Comparison of ENCODE assay signal across 1 cellular context in the genomic region with DNA sequence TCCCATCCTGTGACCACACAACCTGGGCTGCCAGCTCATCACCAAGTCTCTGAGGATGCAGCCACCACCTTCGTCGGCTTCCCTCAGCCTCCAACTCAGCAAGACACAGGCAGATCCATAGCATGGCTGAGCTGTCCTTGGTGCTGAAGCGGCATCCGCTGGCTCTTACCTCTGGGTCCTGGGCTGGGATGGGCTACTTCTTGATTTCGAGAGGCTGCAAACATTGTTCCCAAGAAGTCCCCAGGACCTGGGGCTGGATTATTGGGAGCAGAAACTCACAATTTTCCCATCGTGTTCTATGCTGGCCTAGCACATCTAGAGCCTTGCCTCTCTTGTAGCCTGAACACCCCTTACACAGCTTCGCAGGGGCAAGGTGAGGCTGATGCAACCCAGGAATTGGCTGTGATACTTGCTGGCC.
A peak's percentile ranks its signal among the peaks of the same experiment; 100 is the strongest.
TF ChIP-seq lines count a peak whose summit lies in the region.

No MANE protein-coding gene starts in this region.

TF ChIP-seq in H1, 55 proteins besides CTCF, POLR2A, EP300 and RAD21:
- TF ChIP-seq MAX (IDR thresholded peaks at IDR 0.05) (peak; percentile 78), SIN3A (conservative IDR thresholded peaks at IDR 0.05 in 1 of 2, IDR thresholded peaks at IDR 0.05 in 1 of 2; ENCODE audit: low read depth in 1 of 2, low read length in 2 of 2) (peak; percentile 96 to 97), ASH2L (IDR thresholded peaks at IDR 0.05; ENCODE audit: low read length) (no peak), HDAC6 (IDR thresholded peaks at IDR 0.05; ENCODE audit: low read depth, low read length) (no peak), CREB1 (IDR thresholded peaks at IDR 0.05) (peak; percentile 48; the same call in 1 of the 2 replicates), TEAD4 (IDR thresholded peaks at IDR 0.05; ENCODE audit: low read depth, low read length) (0 out of 2 replicates have a peak, but pooled peaks have one; percentile 15), SAP30 (IDR thresholded peaks at IDR 0.05; ENCODE audit: insufficient read depth, insufficient replicate concordance, low read length) (peak; percentile 55), JUND (IDR thresholded peaks at IDR 0.05; ENCODE audit: low read length) (0 out of 2 replicates have a peak, but pooled peaks have one; percentile 33), YY1 (IDR thresholded peaks at IDR 0.05; ENCODE audit: low read depth, low read length) (peak; percentile 65; the same call in 1 of the 2 replicates), JUN (IDR thresholded peaks at IDR 0.05; ENCODE audit: low read depth, low read length) (no peak), GABPA (IDR thresholded peaks at IDR 0.05; ENCODE audit: borderline replicate concordance, insufficient read depth, low read length) (peak; percentile 47; the same call in 1 of the 2 replicates), FOSL1 (IDR thresholded peaks at IDR 0.05; ENCODE audit: insufficient read depth, low read depth, low read length) (no peak)
